Comparison of ENCODE assay signal across 9 cellular contexts in genomic region chr18:44839239-44839666, GRCh38.
DNase-seq lines count a peak whose midpoint lies in the region; ATAC-seq and TF ChIP-seq lines count a peak whose summit lies in the region.
"Had no signal": no experiment of that assay in that cellular context is flagged by ENCODE, and none has a peak within 500 bp of the region (broad histone marks: within the 10 kb centered on the region; RNA-seq: fewer than 3 reads in every experiment).

No MANE protein-coding gene starts in this region.

- no peak for TF ChIP-seq RAD21 in IMR-90 (IDR thresholded peaks at IDR 0.05; ENCODE audit: low read length)

- BruUV-seq in IMR-90 (replicated peaks; lab: Mats Ljungman, UMichigan): no TSS peak

- no peaks in the 10 kb centered on the region for H3K27me3 ChIP-seq in IMR-90 (ENCODE audit: control insufficient read depth, insufficient read depth, low read length)

- no peak overlapping the region for H3K23ac ChIP-seq in IMR-90 (ENCODE audit: low read depth, low read length)

- TF ChIP-seq CTCF in IMR-90 (conservative IDR thresholded peaks at IDR 0.05; ENCODE audit: low read depth, low read length) (no peak), VCaP (conservative IDR thresholded peaks at IDR 0.05) (no peak), brain (conservative IDR thresholded peaks at IDR 0.05) (no peak), lower leg skin (IDR thresholded peaks at IDR 0.05) (no peak)

- H3K4me1 Mint-ChIP-seq in brain: peaks cover 92% of the 10 kb centered on the region

- no peak overlapping the region for H2AK5ac ChIP-seq in IMR-90 (ENCODE audit: low read depth, low read length)

- peak overlapping the region; percentile 69 for H2AFZ ChIP-seq in IMR-90 (replicated peaks; ENCODE audit: low read length, poor library complexity)

- CTCF ChIA-PET in IMR-90 (lab: Yijun Ruan, JAX): interaction anchor here (0.7 kb wide), 1 partner anchor 597 kb away, joined by 3 read pairs; no protein-coding TSS in a partner anchor

- in situ Hi-C loops in IMR-90 (cut with MboI; ENCODE audit: low sequenced_read_pairs): no loop called here

- H3K18ac ChIP-seq in IMR-90 (ENCODE audit: low read depth, low read length): no peak overlapping the region; the same call in 1 of the 2 replicates

- no peaks in the 10 kb centered on the region for H3K9me3 ChIP-seq in IMR-90 (ENCODE audit: control insufficient read depth, insufficient read depth, low read length)

- H3K27ac ChIP-seq in IMR-90 (ENCODE audit: insufficient read depth, low read length) (no peak overlapping the region), VCaP (peak overlapping the region; percentile 86)

- H3K4me1 ChIP-seq in IMR-90 (ENCODE audit: control insufficient read depth, insufficient read depth, low read length): peaks cover 6% of the 10 kb centered on the region; the same call in 1 of the 2 replicates

- intact Hi-C loops in IMR-90 (cut with micrococcal nuclease) (no loop called here), lower leg skin (cut with DNase I; ENCODE audit: low total_unique reads) (no loop called here)

- TF ChIP-seq POLR2A in IMR-90 (IDR thresholded peaks at IDR 0.05; ENCODE audit: low read depth, low read length) (no peak), lower leg skin (IDR thresholded peaks at IDR 0.05) (no peak)

- H3K79me1 ChIP-seq in IMR-90 (ENCODE audit: low read depth in 1 of 2, low read length in 2 of 2): no peaks in the 10 kb centered on the region

- peaks cover 6% of the 10 kb centered on the region; the same call in 1 of the 2 replicates for H3K9me1 ChIP-seq in IMR-90 (ENCODE audit: insufficient read depth, low read length)

- POLR2A ChIA-PET in IMR-90 (lab: Charles Lee; ENCODE audit: unreplicated experiment): no interaction called here

- H3K27ac Mint-ChIP-seq in brain: peak overlapping the region; percentile 26 to 92 (median 44)
- H3K27ac Mint-ChIP-seq: activated naive CD4-positive, alpha-beta T cell treated with anti-CD3 and anti-CD28 coated beads, Interleukin-2, amount 50 U/mL, for 24 hours had no signal

- dilution Hi-C loops in IMR-90 (cut with HindIII; ENCODE audit: low sequenced_read_pairs, unreplicated experiment): no loop called here

- no peak overlapping the region for H3K14ac ChIP-seq in IMR-90 (replicated peaks; ENCODE audit: low read depth, low read length)

- no peak overlapping the region for H2AK9ac ChIP-seq in IMR-90 (replicated peaks; ENCODE audit: low read depth, low read length, poor library complexity)

- H3K4me2 ChIP-seq in IMR-90 (ENCODE audit: low read depth, low read length): no peak overlapping the region; the same call in 1 of the 2 replicates

- no peak overlapping the region for H3K56ac ChIP-seq in IMR-90 (ENCODE audit: extremely low read depth, insufficient read depth, low read length)

- H3K9ac ChIP-seq in IMR-90 (ENCODE audit: low read depth, low read length): no peak overlapping the region

- H2BK120ac ChIP-seq in IMR-90 (ENCODE audit: low read depth, low read length): no peak overlapping the region

- DNase-seq in EL (peak; percentile 68), IMR-90 (peak; percentile 43), lower leg skin (ENCODE audit: low spot score in 2 of 2) (peak; percentile 53 to 92), LoVo (ENCODE audit: low spot score) (no peak)
- peak; percentile 34 to 37 for DNase-seq in stimulated activated CD8-positive, alpha-beta memory T cell treated with anti-CD3 and anti-CD28 coated beads, Interleukin-2, amount 100 ng/mL, for 1 hour (ENCODE audit: low read depth in 2 of 2)

- peak overlapping the region; percentile 5; the same call in 1 of the 2 replicates for H3K4ac ChIP-seq in IMR-90 (ENCODE audit: low read depth, low read length)

- peak; percentile 98 for ATAC-seq in GM21390 (IDR thresholded peaks at IDR 0.05; ENCODE audit: unreplicated experiment)
- peak; percentile 74; the same call in 1 of the 2 replicates for ATAC-seq in IMR-90 (ENCODE audit: low read depth)

- H3K4me3 ChIP-seq in IMR-90 (ENCODE audit: insufficient read depth, low read depth, low read length) (no peak overlapping the region), lower leg skin (ENCODE audit: low read depth, poor library complexity, severe bottlenecking) (no peak overlapping the region)

- WGBS in IMR-90 (ENCODE audit: extremely low coverage in 2 of 2, insufficient read length in 1 of 2), 2 experiments: no CpG with 5 or more reads among the region's 6 CpGs
- 29 to 38% methylated on average over 6 of the region's 6 CpGs for WGBS in lower leg skin, 2 donors

- no peaks in the 10 kb centered on the region for H3K36me3 ChIP-seq in IMR-90 (ENCODE audit: control insufficient read depth, insufficient read depth, low read length)

- H3K36me3 Mint-ChIP-seq in brain: peaks cover 21% of the 10 kb centered on the region
- H3K36me3 Mint-ChIP-seq: activated naive CD4-positive, alpha-beta T cell treated with anti-CD3 and anti-CD28 coated beads, Interleukin-2, amount 50 U/mL, for 24 hours had no signal

- peak overlapping the region; percentile 17; the same call in 1 of the 2 replicates for H2BK20ac ChIP-seq in IMR-90 (ENCODE audit: low read depth, low read length)

- no peak overlapping the region for H2BK5ac ChIP-seq in IMR-90 (ENCODE audit: low read depth, low read length, poor library complexity, severe bottlenecking)

- H3K4me3 Mint-ChIP-seq in brain: peak overlapping the region in 2 of 5 experiments; percentile 21 to 48
- H3K4me3 Mint-ChIP-seq: activated naive CD4-positive, alpha-beta T cell treated with anti-CD3 and anti-CD28 coated beads, Interleukin-2, amount 50 U/mL, for 24 hours had no signal

- H4K91ac ChIP-seq in IMR-90 (ENCODE audit: insufficient read depth, low read depth, low read length): no peak overlapping the region

- no peaks in the 10 kb centered on the region for H3K27me3 Mint-ChIP-seq in brain
- H3K27me3 Mint-ChIP-seq: activated naive CD4-positive, alpha-beta T cell treated with anti-CD3 and anti-CD28 coated beads, Interleukin-2, amount 50 U/mL, for 24 hours had no signal

- no peaks in the 10 kb centered on the region for H4K20me1 ChIP-seq in IMR-90 (ENCODE audit: insufficient read depth, low read length)

- no peak overlapping the region for H2BK15ac ChIP-seq in IMR-90 (ENCODE audit: low read depth, low read length)

- H3K9me3 Mint-ChIP-seq in brain: peaks cover 0 to 2% (median 0%) of the 10 kb centered on the region in 5 experiments
- H3K9me3 Mint-ChIP-seq: activated naive CD4-positive, alpha-beta T cell treated with anti-CD3 and anti-CD28 coated beads, Interleukin-2, amount 50 U/mL, for 24 hours had no signal

- peak overlapping the region in 1 of 2 experiments; percentile 74; a peak in 1 of 4 replicates for H4K8ac ChIP-seq in IMR-90 (ENCODE audit: low read depth in 2 of 2, low read length in 2 of 2)

- H4K5ac ChIP-seq in IMR-90 (ENCODE audit: low read depth, low read length): peak overlapping the region; percentile 25; the same call in 1 of the 2 replicates

TF ChIP-seq in IMR-90, 13 proteins besides CTCF, POLR2A, EP300 and RAD21:
- TF ChIP-seq ELK1 (IDR thresholded peaks at IDR 0.05; ENCODE audit: borderline replicate concordance, low read depth, low read length) (no peak), NFE2L2 (IDR thresholded peaks at IDR 0.05; ENCODE audit: low read depth, low read length) (peak; percentile 43; the same call in 1 of the 2 replicates)
